ENCODE assay signal across 8 cellular contexts in genomic region chr1:109547412-109548320, GRCh38. TPM values are rescaled to one million over a fixed set of nuclear protein-coding genes. Genes with fewer than 3 reads are reported as not detected.
DNase-seq lines count a peak whose midpoint lies in the region; ATAC-seq and TF ChIP-seq lines count a peak whose summit lies in the region.

No MANE protein-coding gene starts in this region.

- H3K79me2 ChIP-seq in DND-41 (ENCODE audit: insufficient read depth, low read length) (peaks cover 60% of the 10 kb centered on the region), HCT116 (ENCODE audit: insufficient read depth, low read length) (peaks cover 57% of the 10 kb centered on the region)

- POLR2A ChIA-PET in HCT116 (lab: Charles Lee) (interaction anchor here (0.5 to 2.2 kb wide), 20 partner anchors 11 to 437 kb away, joined by 3 to 17 read pairs (median 6); partner anchors contain the start of genes AHCYL1, AMPD2 and GNAT2), RWPE1 (lab: Yijun Ruan, JAX; ENCODE audit: low non-redundant PET) (interaction anchor here (0.6 to 1.1 kb wide), 4 partner anchors 10 to 288 kb away, joined by 3 read pairs; no protein-coding TSS in a partner anchor)

- TF ChIP-seq POLR2A in HCT116 (IDR thresholded peaks at IDR 0.05; ENCODE audit: borderline replicate concordance, extremely low read depth, insufficient read depth, insufficient read length) (no peak), uterus (IDR thresholded peaks at IDR 0.05) (no peak)

- TSS peak; percentile 93 for BruUV-seq in HCT116 (replicated peaks; lab: Mats Ljungman, UMichigan)

- H3K36me3 ChIP-seq in DND-41 (ENCODE audit: insufficient read depth, low read length) (no peaks in the 10 kb centered on the region; the same call in 1 of the 2 replicates), HCT116 (ENCODE audit: control insufficient read depth in 1 of 2, insufficient read depth in 2 of 2, low read length in 2 of 2) (no peaks in the 10 kb centered on the region), mucosa of rectum (ENCODE audit: control insufficient read depth in 2 of 2, insufficient read depth in 2 of 2, low read length in 2 of 2) (no peaks in the 10 kb centered on the region), uterus (no peaks in the 10 kb centered on the region)
- no peaks in the 10 kb centered on the region for H3K36me3 ChIP-seq in effector memory CD4-positive, alpha-beta T cell (ENCODE audit: control insufficient read depth, insufficient read depth, low read length)

- H3K9ac ChIP-seq in DND-41 (ENCODE audit: low read depth, low read length) (peak overlapping the region; percentile 79), HCT116 (ENCODE audit: low read length) (peak overlapping the region; percentile 83), mucosa of rectum (ENCODE audit: low read depth in 1 of 2, low read length in 2 of 2) (peak overlapping the region; percentile 94 to 99)

- H3K9me3 ChIP-seq in DND-41 (ENCODE audit: insufficient read depth, low read length, severe bottlenecking), result no peaks in the 10 kb centered on the region
- H3K9me3 ChIP-seq in HCT116 (ENCODE audit: control insufficient read depth in 1 of 2, insufficient read depth in 1 of 2, low read depth in 1 of 2, low read length in 2 of 2), result no peaks in the 10 kb centered on the region
- no peaks in the 10 kb centered on the region for H3K9me3 ChIP-seq in effector memory CD4-positive, alpha-beta T cell (ENCODE audit: control insufficient read depth, low read length)
- no peaks in the 10 kb centered on the region for H3K9me3 ChIP-seq in mucosa of rectum (ENCODE audit: control insufficient read depth in 2 of 2, low read length in 2 of 2)
- no peaks in the 10 kb centered on the region for H3K9me3 ChIP-seq in uterus

- intact Hi-C loops in HCT116 (cut with micrococcal nuclease) (loop anchor here (2.0 kb wide), 1 partner anchor 93 kb away; no protein-coding TSS in a partner anchor), uterus (cut with DNase I; ENCODE audit: low total_unique reads) (loop anchor here (5.0 to 10.0 kb wide), 2 partner anchors 87 to 230 kb away; no protein-coding TSS in a partner anchor)

- RAD21 ChIA-PET in HCT116 (lab: Charles Lee; ENCODE audit: low non-redundant PET in 1 of 2, low total read pairs in 2 of 2, uncharacterized antibody in 2 of 2, unreplicated experiment in 2 of 2), result interaction anchor here (1.8 to 2.5 kb wide), 3 partner anchors 92 to 93 kb away, joined by 6 to 11 read pairs (median 8); no protein-coding TSS in a partner anchor

- peaks cover 49% of the 10 kb centered on the region for H3K4me1 ChIP-seq in DND-41 (ENCODE audit: insufficient read depth, low read length)
- peaks cover 15 to 24% of the 10 kb centered on the region in 2 experiments for H3K4me1 ChIP-seq in HCT116 (ENCODE audit: control insufficient read depth in 1 of 2, insufficient read depth in 2 of 2, low read length in 2 of 2)
- H3K4me1 ChIP-seq in effector memory CD4-positive, alpha-beta T cell (ENCODE audit: control insufficient read depth, insufficient read depth, low read length, poor library complexity, severe bottlenecking), result peaks cover 26% of the 10 kb centered on the region
- peaks cover 19 to 20% of the 10 kb centered on the region in 2 donors for H3K4me1 ChIP-seq in mucosa of rectum (ENCODE audit: control insufficient read depth in 2 of 2, insufficient read depth in 2 of 2, low read length in 2 of 2)
- H3K4me1 ChIP-seq in uterus, result peaks cover 0 to 9% of the 10 kb centered on the region in 2 donors

- peak; percentile 7; the same call in 1 of the 3 replicates for ATAC-seq in DND-41 (ENCODE audit: insufficient read depth, low read depth)
- ATAC-seq in HCT116, result peak; percentile 24

- no peaks in the 10 kb centered on the region for H3K9me2 ChIP-seq in HCT116 (ENCODE audit: insufficient read depth)

- H3K27me3 ChIP-seq in DND-41 (ENCODE audit: insufficient read depth, low read length, poor library complexity) (no peaks in the 10 kb centered on the region), HCT116 (ENCODE audit: insufficient read depth, low read length) (no peaks in the 10 kb centered on the region), mucosa of rectum (ENCODE audit: control insufficient read depth in 2 of 2, insufficient read depth in 2 of 2, low read length in 2 of 2) (no peaks in the 10 kb centered on the region), uterus (no peaks in the 10 kb centered on the region)
- H3K27me3 ChIP-seq in effector memory CD4-positive, alpha-beta T cell (replicated peaks; ENCODE audit: control insufficient read depth, insufficient read depth, low read length, poor library complexity, severe bottlenecking), result no peaks in the 10 kb centered on the region

- H2AFZ ChIP-seq in DND-41 (ENCODE audit: low read depth, low read length) (peak overlapping the region; percentile 95), HCT116 (ENCODE audit: low read depth, low read length, poor library complexity, severe bottlenecking) (no peak overlapping the region)

- DNase-seq in DND-41, result no peak
- DNase-seq in HCT116 (ENCODE audit: low read depth, low spot score), result no peak
- no peak for DNase-seq in RWPE1 (ENCODE audit: low spot score)
- DNase-seq in effector memory CD4-positive, alpha-beta T cell, result no peak
- DNase-seq in uterus, result peak in 1 of 2 donors; percentile 43
- DNase-seq in mucosa of gallbladder (ENCODE audit: low spot score), result no peak
- DNase-seq in cerebellar nuclear complex (lab: John Stamatoyannopoulos, UW), result no peak

- peak overlapping the region; percentile 71 to 98 for H3K4me3 ChIP-seq in DND-41 (ENCODE audit: low read depth in 1 of 2, low read length in 2 of 2)
- H3K4me3 ChIP-seq in HCT116 (replicated peaks in 1 of 2; ENCODE audit: low read depth in 1 of 2, low read length in 2 of 2), result peak overlapping the region; percentile 86 to 98
- peak overlapping the region; percentile 93 for H3K4me3 ChIP-seq in effector memory CD4-positive, alpha-beta T cell (ENCODE audit: insufficient read depth, low read depth, low read length, poor library complexity, severe bottlenecking)
- peak overlapping the region; percentile 84 to 94 for H3K4me3 ChIP-seq in mucosa of rectum (ENCODE audit: low read length in 2 of 2)
- peak overlapping the region; percentile 80 to 92 for H3K4me3 ChIP-seq in uterus

- TF ChIP-seq CTCF in DND-41 (IDR thresholded peaks at IDR 0.05; ENCODE audit: borderline replicate concordance, extremely low read depth, low read length, poor library complexity, severe bottlenecking), result no peak
- TF ChIP-seq CTCF in HCT116 (IDR thresholded peaks at IDR 0.05 in 2 of 3, conservative IDR thresholded peaks at IDR 0.05 in 1 of 3; ENCODE audit: borderline replicate concordance in 1 of 3, insufficient read depth in 1 of 3, low read depth in 2 of 3, low read length in 2 of 3), result no peak
- no peak for TF ChIP-seq CTCF in RWPE1 (conservative IDR thresholded peaks at IDR 0.05; ENCODE audit: low read depth)
- no peak for TF ChIP-seq CTCF in uterus (IDR thresholded peaks at IDR 0.05)

- H3K4me2 ChIP-seq in DND-41 (ENCODE audit: insufficient read depth, low read length), result peak overlapping the region; percentile 80
- H3K4me2 ChIP-seq in HCT116 (ENCODE audit: low read length), result peak overlapping the region; percentile 83

- H3K27ac ChIP-seq in DND-41 (ENCODE audit: low read length) (peak overlapping the region; percentile 88), HCT116 (ENCODE audit: low read depth, low read length) (peak overlapping the region; percentile 70), RWPE1 (peak overlapping the region; percentile 84), mucosa of rectum (ENCODE audit: low read depth in 2 of 2, low read length in 2 of 2) (peak overlapping the region; percentile 98 to 99), uterus (peak overlapping the region; percentile 95 to 97)
- peak overlapping the region; percentile 94 for H3K27ac ChIP-seq in effector memory CD4-positive, alpha-beta T cell (ENCODE audit: insufficient read depth, low read length, poor library complexity, severe bottlenecking)

- H4K20me1 ChIP-seq in DND-41 (ENCODE audit: insufficient read depth, low read length), result peaks cover 12% of the 10 kb centered on the region; the same call in 1 of the 2 replicates
- H4K20me1 ChIP-seq in HCT116 (ENCODE audit: insufficient read depth), result peaks cover 3% of the 10 kb centered on the region; the same call in 1 of the 2 replicates

- CTCF ChIA-PET in HCT116 (lab: Charles Lee) (interaction anchor here (1.0 to 2.9 kb wide), 14 partner anchors 16 to 437 kb away, joined by 3 to 50 read pairs (median 5); partner anchors contain the start of genes AHCYL1, AMPD2 and GNAT2), RWPE1 (lab: Yijun Ruan, JAX) (interaction anchor here (0.6 to 3.6 kb wide), 10 partner anchors 15 to 1030 kb away, joined by 3 to 33 read pairs (median 4); partner anchors contain the start of gene AHCYL1)

- TF ChIP-seq RAD21 in HCT116 (IDR thresholded peaks at IDR 0.05; ENCODE audit: low read depth), result no peak

TF ChIP-seq in HCT116, 20 proteins besides CTCF, POLR2A, EP300 and RAD21:
- TF ChIP-seq SIN3A (IDR thresholded peaks at IDR 0.05; ENCODE audit: low read depth) (0 out of 2 replicates have a peak, but pooled peaks have one; percentile 33), TCF7L2 (IDR thresholded peaks at IDR 0.05; ENCODE audit: borderline replicate concordance, extremely low read depth, insufficient read depth, insufficient read length) (peak; percentile 33), EZH2phosphoT487 (IDR thresholded peaks at IDR 0.05; ENCODE audit: borderline replicate concordance) (no peak), ZNF274 (IDR thresholded peaks at IDR 0.05; ENCODE audit: low read depth, low read length) (no peak), JUND (IDR thresholded peaks at IDR 0.05) (no peak), MAX (IDR thresholded peaks at IDR 0.05) (no peak), CEBPB (IDR thresholded peaks at IDR 0.05; ENCODE audit: low read depth) (no peak), EZH2 (IDR thresholded peaks at IDR 0.05) (no peak), CBX3 (IDR thresholded peaks at IDR 0.05; ENCODE audit: low read depth) (no peak), ZFX (IDR thresholded peaks at IDR 0.05) (0 out of 2 replicates have a peak, but pooled peaks have one; percentile 7)
TF ChIP-seq in HCT116: peak in this region for 3.

RNA-seq across cellular contexts. Expression of gene GNAI3, which starts 0.7 kb away (rescaled TPM):
- 9.5 TPM for total RNA-seq in HCT116 (2021; ENCODE audit: unreplicated experiment)
- polyA plus RNA-seq in HCT116 (2012), result 5.2 and 6.0 TPM in 2 replicates
- total RNA-seq in uterus, result 10 to 100 TPM in 1 of 4 donors, 1 to 10 TPM in 3; 2.3 to 20.0 (median 5.8) TPM
- total RNA-seq in mucosa of gallbladder, result 6.7 TPM

RNA-seq across cellular contexts. Expression of gene GPR61, which starts 8.0 kb away (rescaled TPM):
- not detected for total RNA-seq in HCT116 (2021; ENCODE audit: unreplicated experiment)
- 0.07 and 0.16 TPM in 2 replicates for polyA plus RNA-seq in HCT116 (2012)
- under 1 TPM in 1 of 4 donors, not detected in 3; 0.41 TPM for total RNA-seq in uterus
- total RNA-seq in mucosa of gallbladder, result 0.29 TPM

RNA-seq across cellular contexts. Expression of gene AMIGO1, which starts 38.1 kb away (rescaled TPM):
- total RNA-seq in HCT116 (2021; ENCODE audit: unreplicated experiment) (0.10 TPM), uterus (10 to 100 TPM in 1 of 4 donors, 1 to 10 TPM in 3; 1.0 to 10.1 (median 3.8) TPM), mucosa of gallbladder (15.6 TPM)
- 0.05 and 0.06 TPM in 2 replicates for polyA plus RNA-seq in HCT116 (2012)

RNA-seq across cellular contexts. Expression of gene CYB561D1, which starts 53.8 kb away (rescaled TPM):
- total RNA-seq in HCT116 (2021; ENCODE audit: unreplicated experiment) (5.9 TPM), uterus (10 to 100 TPM in 1 of 4 donors, 1 to 10 TPM in 3; 1.8 to 11.0 (median 8.4) TPM), mucosa of gallbladder (18.5 TPM)
- 4.5 and 5.4 TPM in 2 replicates for polyA plus RNA-seq in HCT116 (2012)
